In the genomic region with DNA sequence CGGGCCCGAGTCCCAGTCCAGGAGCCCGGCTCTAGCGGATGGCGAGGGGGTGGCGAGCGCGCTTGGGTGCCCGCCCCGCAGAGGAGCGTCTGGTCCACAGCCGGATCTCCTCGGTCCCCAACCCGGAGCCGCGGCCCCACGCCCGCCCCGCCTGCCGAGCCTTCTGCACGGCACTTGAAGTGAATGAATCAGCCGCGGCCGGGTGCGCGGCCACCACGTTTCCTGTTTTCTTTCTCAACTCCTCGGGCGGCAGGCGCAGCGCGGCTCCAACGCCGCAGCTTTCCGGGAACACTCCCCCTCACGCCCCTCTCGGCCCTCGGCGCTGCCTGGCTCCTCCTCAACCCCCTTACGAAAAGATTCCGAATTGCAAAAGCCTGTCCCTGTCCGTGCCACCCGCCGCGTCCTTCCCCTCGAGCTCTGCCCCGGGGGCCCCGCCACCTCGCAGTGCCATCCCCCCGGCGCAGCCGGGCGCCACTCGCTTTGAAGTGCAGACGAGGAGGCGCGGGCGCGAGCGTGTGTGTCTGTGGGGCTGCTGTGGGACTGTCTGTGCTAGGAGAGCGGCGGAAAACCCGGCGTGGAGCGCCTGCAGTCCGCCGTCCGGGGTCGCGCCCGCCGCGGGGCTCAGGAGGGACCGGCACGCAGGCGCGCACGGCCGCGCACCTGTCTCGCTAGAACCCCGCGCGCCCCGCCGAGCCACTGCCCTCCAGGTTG, we compare ENCODE assay signal across 7 cellular contexts.
DNase-seq lines count a peak whose midpoint lies in the region; ATAC-seq and TF ChIP-seq lines count a peak whose summit lies in the region.

No MANE protein-coding gene starts in this region.

- H3K9me3 ChIP-seq in mesenchymal stem cell (ENCODE audit: control insufficient read depth, low read length), result no peaks in the 10 kb centered on the region

- H3K18ac ChIP-seq in mesenchymal stem cell (ENCODE audit: low read depth in 1 of 2, low read length in 2 of 2), result peak overlapping the region; percentile 94 to 99

- H2BK5ac ChIP-seq in mesenchymal stem cell (ENCODE audit: low read depth, low read length, poor library complexity, severe bottlenecking), result no peak overlapping the region

- no peaks in the 10 kb centered on the region for H3K36me3 ChIP-seq in mesenchymal stem cell (ENCODE audit: control insufficient read depth in 1 of 2, insufficient read depth in 2 of 2, low read depth in 1 of 2, low read length in 2 of 2)

- H3K4me3 Mint-ChIP-seq in effector memory CD8-positive, alpha-beta T cell, result peak overlapping the region; percentile 88 to 93

- no peaks in the 10 kb centered on the region for H3K27me3 Mint-ChIP-seq in effector memory CD8-positive, alpha-beta T cell

- H2AK5ac ChIP-seq in mesenchymal stem cell (ENCODE audit: low read length, severe bottlenecking), result no peak overlapping the region

- H4K91ac ChIP-seq in mesenchymal stem cell (ENCODE audit: low read length), result peak overlapping the region; percentile 39

- peak overlapping the region; percentile 83 for H2AFZ ChIP-seq in mesenchymal stem cell (ENCODE audit: low read depth, low read length)

- H3K9ac ChIP-seq in mesenchymal stem cell (ENCODE audit: low read length), result peak overlapping the region; percentile 87

- peak overlapping the region; percentile 93 to 98 for H3K27ac Mint-ChIP-seq in effector memory CD8-positive, alpha-beta T cell

- ATAC-seq in GM18505 (IDR thresholded peaks at IDR 0.05; ENCODE audit: unreplicated experiment) (peak; percentile 73), HG02623 (IDR thresholded peaks at IDR 0.05; ENCODE audit: unreplicated experiment) (peak; percentile 66)
- peak; percentile 77 for ATAC-seq in effector memory CD8-positive, alpha-beta T cell (replicated peaks)

- H2BK15ac ChIP-seq in mesenchymal stem cell (ENCODE audit: low read depth, poor library complexity, severe bottlenecking), result peak overlapping the region; percentile 90

- H3K27ac ChIP-seq in mesenchymal stem cell (ENCODE audit: low read length, poor library complexity, severe bottlenecking), result no peak overlapping the region

- peak overlapping the region; percentile 42 to 79 for H3K23ac ChIP-seq in mesenchymal stem cell (ENCODE audit: low read length in 2 of 2)

- peak overlapping the region; percentile 83 to 90 for H3K4me3 ChIP-seq in mesenchymal stem cell (ENCODE audit: insufficient read depth in 1 of 2, low read depth in 1 of 2, low read length in 2 of 2)

- H3K9me3 Mint-ChIP-seq in effector memory CD8-positive, alpha-beta T cell, result no peaks in the 10 kb centered on the region

- peaks cover 28 to 59% of the 10 kb centered on the region in 2 donors for H3K4me1 Mint-ChIP-seq in effector memory CD8-positive, alpha-beta T cell (ENCODE audit: low read depth in 2 of 2)

- H2BK12ac ChIP-seq in mesenchymal stem cell (ENCODE audit: low read length in 2 of 2), result peak overlapping the region; percentile 66 to 91

- no peaks in the 10 kb centered on the region for H3K27me3 ChIP-seq in mesenchymal stem cell (ENCODE audit: control insufficient read depth in 1 of 2, insufficient read depth in 1 of 2, low read length in 2 of 2)

- peak overlapping the region in 1 of 2 experiments; percentile 99 for H3K4ac ChIP-seq in mesenchymal stem cell (ENCODE audit: low read depth in 1 of 2, low read length in 2 of 2)

- H3K4me1 ChIP-seq in mesenchymal stem cell (ENCODE audit: control insufficient read depth, insufficient read depth, low read depth, low read length), result peaks cover 11% of the 10 kb centered on the region

- peaks cover 7% of the 10 kb centered on the region for H3K79me1 ChIP-seq in mesenchymal stem cell (replicated peaks; ENCODE audit: low read length, poor library complexity, severe bottlenecking)

- H4K8ac ChIP-seq in mesenchymal stem cell (ENCODE audit: low read length), result peak overlapping the region; percentile 75

- peaks cover 23% of the 10 kb centered on the region for H3K36me3 Mint-ChIP-seq in effector memory CD8-positive, alpha-beta T cell (ENCODE audit: insufficient read depth)

- WGBS in mesenchymal stem cell, result under 1% methylated on average over 86 of the region's 86 CpGs

- peak overlapping the region; percentile 96 for H3K4me2 ChIP-seq in mesenchymal stem cell (ENCODE audit: low read length, poor library complexity, severe bottlenecking)

- DNase-seq in NCI-H2227 treated with DMSO at 0.1 percent for 48 hours (lab: John Stamatoyannopoulos, UW) (peak; percentile 66), mesenchymal stem cell (peak; percentile 90)
- peak; percentile 77 to 86 for DNase-seq in activated CD8-positive, alpha-beta memory T cell treated with anti-CD3 and anti-CD28 coated beads for 1 hour (ENCODE audit: extremely low read depth in 1 of 2, low read depth in 1 of 2)
- peak; percentile 86 to 88 (median 88) for DNase-seq in effector memory CD8-positive, alpha-beta T cell
- DNase-seq in stimulated activated CD8-positive, alpha-beta memory T cell treated with anti-CD3 and anti-CD28 coated beads, Interleukin-12 subunit alpha, Interleukin-12 subunit beta, amount 100 ng/mL, for 4 hours (ENCODE audit: low read depth), result peak; percentile 82

- H3K14ac ChIP-seq in mesenchymal stem cell (ENCODE audit: low read length in 2 of 2), result peak overlapping the region; percentile 7 to 74

- TF ChIP-seq POLR2A in GM18505 (IDR thresholded peaks at IDR 0.05; ENCODE audit: borderline replicate concordance, extremely low read depth, insufficient read depth, insufficient read length), result no peak

- H2BK120ac ChIP-seq in mesenchymal stem cell (ENCODE audit: low read depth, low read length), result peak overlapping the region; percentile 89
